ENCODE assay signal across 21 cellular contexts in the genomic region with DNA sequence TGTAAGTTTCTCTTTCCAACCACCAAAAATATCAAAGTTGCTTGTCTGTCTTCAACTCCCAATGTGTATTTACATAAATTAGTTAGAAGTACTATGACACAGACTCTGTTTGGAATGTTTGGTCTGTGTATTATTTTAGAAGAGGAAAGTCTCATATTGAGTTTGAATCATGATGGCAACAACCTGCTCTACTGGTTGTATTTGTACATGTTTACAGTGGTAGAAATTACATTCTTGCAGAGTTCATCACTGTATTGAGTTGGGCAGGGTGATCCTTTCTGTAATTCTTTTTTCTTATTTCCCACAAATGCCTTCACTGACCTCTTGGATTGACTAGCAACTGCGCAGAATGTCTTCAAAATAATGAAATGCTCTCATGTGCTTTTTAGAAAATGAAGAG.
A peak's percentile ranks its signal among the peaks of the same experiment; 100 is the strongest.
DNase-seq lines count a peak whose midpoint lies in the region; ATAC-seq and TF ChIP-seq lines count a peak whose summit lies in the region.
"Had no signal": no experiment of that assay in that cellular context is flagged by ENCODE, and none has a peak within 500 bp of the region (broad histone marks: within the 10 kb centered on the region; RNA-seq: fewer than 3 reads in every experiment).

No MANE protein-coding gene starts in this region.

- no peaks in the 10 kb centered on the region for H3K27me3 Mint-ChIP-seq in Calu3 (ENCODE audit: unreplicated experiment)
- H3K27me3 Mint-ChIP-seq in activated CD4-positive, alpha-beta memory T cell treated with anti-CD3 and anti-CD28 coated beads, Interleukin-2, amount 10 ng/mL, durations not matched to agents 7 days and 5 days: no peaks in the 10 kb centered on the region
- H3K27me3 Mint-ChIP-seq: CD4-positive, CD25-positive, alpha-beta regulatory T cell had no signal

- no peak overlapping the region for H3K18ac ChIP-seq in IMR-90 (ENCODE audit: low read depth, low read length)

- no peaks in the 10 kb centered on the region for H3K36me3 ChIP-seq in IMR-90 (ENCODE audit: control insufficient read depth, insufficient read depth, low read length)

- no peaks in the 10 kb centered on the region; the same call in 1 of the 2 replicates for H3K9me1 ChIP-seq in IMR-90 (ENCODE audit: insufficient read depth, low read length)

- dilution Hi-C loops in IMR-90 (cut with HindIII; ENCODE audit: low sequenced_read_pairs, unreplicated experiment): no loop called here

- H2BK5ac ChIP-seq in IMR-90 (ENCODE audit: low read depth, low read length, poor library complexity, severe bottlenecking): peak overlapping the region; percentile 63

- no peak overlapping the region for H2BK15ac ChIP-seq in IMR-90 (ENCODE audit: low read depth, low read length)

- H3K4me3 Mint-ChIP-seq in Calu3 (ENCODE audit: low read depth, unreplicated experiment): no peak overlapping the region
- H3K4me3 Mint-ChIP-seq in activated CD4-positive, alpha-beta memory T cell treated with anti-CD3 and anti-CD28 coated beads, Interleukin-2, amount 10 ng/mL, durations not matched to agents 7 days and 5 days: no peak overlapping the region
- H3K4me3 Mint-ChIP-seq: CD4-positive, CD25-positive, alpha-beta regulatory T cell had no signal

- no peaks in the 10 kb centered on the region for H3K79me1 ChIP-seq in IMR-90 (ENCODE audit: low read depth in 1 of 2, low read length in 2 of 2)

- H3K23ac ChIP-seq in IMR-90 (ENCODE audit: low read depth, low read length): no peak overlapping the region

- no peak overlapping the region for H2AK9ac ChIP-seq in IMR-90 (replicated peaks; ENCODE audit: low read depth, low read length, poor library complexity)

- H3K4me1 ChIP-seq in IMR-90 (ENCODE audit: control insufficient read depth, insufficient read depth, low read length): peaks cover 2% of the 10 kb centered on the region; the same call in 1 of the 2 replicates
- H3K4me1 ChIP-seq: A549 had no signal

- no peak overlapping the region for H2AK5ac ChIP-seq in IMR-90 (ENCODE audit: low read depth, low read length)

- no peak for TF ChIP-seq RAD21 in IMR-90 (IDR thresholded peaks at IDR 0.05; ENCODE audit: low read length)

- H3K9me3 Mint-ChIP-seq in Calu3 (ENCODE audit: low read depth, unreplicated experiment): no peaks in the 10 kb centered on the region
- H3K9me3 Mint-ChIP-seq in activated CD4-positive, alpha-beta memory T cell treated with anti-CD3 and anti-CD28 coated beads, Interleukin-2, amount 10 ng/mL, durations not matched to agents 7 days and 5 days: no peaks in the 10 kb centered on the region

- no peak overlapping the region for H4K91ac ChIP-seq in IMR-90 (ENCODE audit: insufficient read depth, low read depth, low read length)

- no peak overlapping the region for H3K14ac ChIP-seq in IMR-90 (replicated peaks; ENCODE audit: low read depth, low read length)

- no peaks in the 10 kb centered on the region for H3K9me3 ChIP-seq in IMR-90 (ENCODE audit: control insufficient read depth, insufficient read depth, low read length)
- H3K9me3 ChIP-seq: A549 had no signal

- POLR2A ChIA-PET in IMR-90 (lab: Charles Lee; ENCODE audit: unreplicated experiment): no interaction called here
- POLR2A ChIA-PET in activated CD4-positive, alpha-beta memory T cell treated with anti-CD3 and anti-CD28 coated beads, Interleukin-2, amount 10 ng/mL, durations not matched to agents 7 days and 5 days (lab: Charles Lee): no interaction called here

- TF ChIP-seq CTCF in Calu3 (IDR thresholded peaks at IDR 0.05; ENCODE audit: unreplicated experiment) (no peak), IMR-90 (conservative IDR thresholded peaks at IDR 0.05; ENCODE audit: low read depth, low read length) (no peak)

- no peak for TF ChIP-seq POLR2A in IMR-90 (IDR thresholded peaks at IDR 0.05; ENCODE audit: low read depth, low read length)

- H2AFZ ChIP-seq in IMR-90 (replicated peaks; ENCODE audit: low read length, poor library complexity): no peak overlapping the region

- H3K27ac ChIP-seq in IMR-90 (ENCODE audit: insufficient read depth, low read length) (no peak overlapping the region), epithelial cell of prostate (peak overlapping the region; percentile 69)
- H3K27ac ChIP-seq: A549, KMS-11 had no signal

- peak overlapping the region; percentile 42 for H3K27ac Mint-ChIP-seq in Calu3 (ENCODE audit: unreplicated experiment)
- no peak overlapping the region for H3K27ac Mint-ChIP-seq in activated CD4-positive, alpha-beta memory T cell treated with anti-CD3 and anti-CD28 coated beads, Interleukin-2, amount 10 ng/mL, durations not matched to agents 7 days and 5 days
- H3K27ac Mint-ChIP-seq: CD4-positive, CD25-positive, alpha-beta regulatory T cell had no signal

- no peak overlapping the region for H3K9ac ChIP-seq in IMR-90 (ENCODE audit: low read depth, low read length)
- H3K9ac ChIP-seq: KMS-11 had no signal

- H3K27me3 ChIP-seq in IMR-90 (ENCODE audit: control insufficient read depth, insufficient read depth, low read length): no peaks in the 10 kb centered on the region

- intact Hi-C loops in Calu3 (cut with micrococcal nuclease; ENCODE audit: unreplicated experiment): no loop called here
- intact Hi-C loops in IMR-90 (cut with micrococcal nuclease): loop anchor here (5.0 kb wide), 1 partner anchor 104 kb away; no protein-coding TSS in a partner anchor

- ATAC-seq in IMR-90 (ENCODE audit: low read depth) (peak; percentile 92), HG02973 (IDR thresholded peaks at IDR 0.05; ENCODE audit: unreplicated experiment) (no peak), HG03108 (IDR thresholded peaks at IDR 0.05; ENCODE audit: unreplicated experiment) (no peak)
- ATAC-seq: A549, HCT116, Panc1 had no signal

- H4K5ac ChIP-seq in IMR-90 (ENCODE audit: low read depth, low read length): no peak overlapping the region

- DNase-seq in Calu3 (peak; percentile 12), IMR-90 (peak; percentile 78), epithelial cell of prostate (ENCODE audit: low read depth, low spot score) (peak; percentile 81), kidney tubule cell (ENCODE audit: low spot score) (peak; percentile 55)
- no peak for DNase-seq in activated naive CD4-positive, alpha-beta T cell treated with anti-CD3 and anti-CD28 coated beads, Interleukin-2, amount 50 U/mL, for 16 hours
- no peak for DNase-seq in activated CD4-positive, alpha-beta memory T cell treated with anti-CD3 and anti-CD28 coated beads, Interleukin-2, amount 10 ng/mL, durations not matched to agents 7 days and 5 days
- DNase-seq: CD4-positive, CD25-positive, alpha-beta regulatory T cell; DND-41; NCI-H1105; NCI-H146; NCI-H2029 treated with DMSO at 0.1 percent for 48 hours; NCI-H226; NCI-H510A treated with DMSO at 0.1 percent for 48 hours; NCI-H748 treated with DMSO at 0.1 percent for 48 hours; NK-92 treated with Interleukin-12 subunit alpha and Interleukin-12 subunit beta, amount 100 ng/mL, for 24 hours had no signal

- H4K20me1 ChIP-seq in IMR-90 (ENCODE audit: insufficient read depth, low read length): no peaks in the 10 kb centered on the region

- in situ Hi-C loops in IMR-90 (cut with MboI; ENCODE audit: low sequenced_read_pairs): no loop called here

- CTCF ChIA-PET in Calu3 (lab: Charles Lee): no interaction called here
- CTCF ChIA-PET in IMR-90 (lab: Yijun Ruan, JAX): no interaction called here
- CTCF ChIA-PET in activated CD4-positive, alpha-beta memory T cell treated with anti-CD3 and anti-CD28 coated beads, Interleukin-2, amount 10 ng/mL, durations not matched to agents 7 days and 5 days (lab: Charles Lee): no interaction called here

- WGBS in IMR-90 (ENCODE audit: extremely low coverage in 2 of 2, insufficient read length in 1 of 2), 2 experiments: no CpG with 5 or more reads among the region's 1 CpG

- no peaks in the 10 kb centered on the region for H3K36me3 Mint-ChIP-seq in Calu3 (ENCODE audit: insufficient read depth, unreplicated experiment)
- no peaks in the 10 kb centered on the region for H3K36me3 Mint-ChIP-seq in activated CD4-positive, alpha-beta memory T cell treated with anti-CD3 and anti-CD28 coated beads, Interleukin-2, amount 10 ng/mL, durations not matched to agents 7 days and 5 days (ENCODE audit: low read depth)
- H3K36me3 Mint-ChIP-seq: CD4-positive, CD25-positive, alpha-beta regulatory T cell had no signal

- H3K4ac ChIP-seq in IMR-90 (ENCODE audit: low read depth, low read length): no peak overlapping the region

- no peak overlapping the region for H2BK120ac ChIP-seq in IMR-90 (ENCODE audit: low read depth, low read length)

- H3K56ac ChIP-seq in IMR-90 (ENCODE audit: extremely low read depth, insufficient read depth, low read length): no peak overlapping the region

- no peak overlapping the region for H4K8ac ChIP-seq in IMR-90 (ENCODE audit: low read depth in 2 of 2, low read length in 2 of 2)

- H2BK20ac ChIP-seq in IMR-90 (ENCODE audit: low read depth, low read length): no peak overlapping the region

- BruUV-seq in Calu3 (replicated peaks; lab: Mats Ljungman, UMichigan): no TSS peak
- BruUV-seq in IMR-90 (replicated peaks; lab: Mats Ljungman, UMichigan): no TSS peak

- no peak overlapping the region for H3K4me3 ChIP-seq in IMR-90 (ENCODE audit: insufficient read depth, low read depth, low read length)
- H3K4me3 ChIP-seq: A549 had no signal

- H3K4me1 Mint-ChIP-seq in Calu3 (ENCODE audit: low read depth, unreplicated experiment): peaks cover 10% of the 10 kb centered on the region
- no peaks in the 10 kb centered on the region for H3K4me1 Mint-ChIP-seq in activated CD4-positive, alpha-beta memory T cell treated with anti-CD3 and anti-CD28 coated beads, Interleukin-2, amount 10 ng/mL, durations not matched to agents 7 days and 5 days
- H3K4me1 Mint-ChIP-seq: CD4-positive, CD25-positive, alpha-beta regulatory T cell had no signal

- H3K4me2 ChIP-seq in IMR-90 (ENCODE audit: low read depth, low read length): peak overlapping the region; percentile 56; the same call in 1 of the 2 replicates
- H3K4me2 ChIP-seq: A549, KMS-11 had no signal

TF ChIP-seq in IMR-90, 13 proteins besides CTCF, POLR2A, EP300 and RAD21:
- TF ChIP-seq, protein P1, sequence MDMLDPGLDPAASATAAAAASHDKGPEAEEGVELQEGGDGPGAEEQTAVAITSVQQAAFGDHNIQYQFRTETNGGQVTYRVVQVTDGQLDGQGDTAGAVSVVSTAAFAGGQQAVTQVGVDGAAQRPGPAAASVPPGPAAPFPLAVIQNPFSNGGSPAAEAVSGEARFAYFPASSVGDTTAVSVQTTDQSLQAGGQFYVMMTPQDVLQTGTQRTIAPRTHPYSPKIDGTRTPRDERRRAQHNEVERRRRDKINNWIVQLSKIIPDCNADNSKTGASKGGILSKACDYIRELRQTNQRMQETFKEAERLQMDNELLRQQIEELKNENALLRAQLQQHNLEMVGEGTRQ (IDR thresholded peaks at IDR 0.05; ENCODE audit: low read depth, low read length): no peak
- TF ChIP-seq FOS (IDR thresholded peaks at IDR 0.05; ENCODE audit: low read depth, low read length) (peak; percentile 42; the same call in 1 of the 2 replicates), RCOR1 (IDR thresholded peaks at IDR 0.05; ENCODE audit: insufficient replicate concordance, low read length) (peak; percentile 37)

Comparison
In these comparisons a context has a peak if more than half of its experiments do, and no peak if none do; other contexts are left out.
1. DNase-seq: peak in Calu3 (single experiment), IMR-90 (single experiment), epithelial cell of prostate (single experiment) and kidney tubule cell (single experiment); none in activated naive CD4-positive, alpha-beta T cell treated with anti-CD3 and anti-CD28 coated beads, Interleukin-2, amount 50 U/mL, for 16 hours (single experiment) and activated CD4-positive, alpha-beta memory T cell treated with anti-CD3 and anti-CD28 coated beads, Interleukin-2, amount 10 ng/mL, durations not matched to agents 7 days and 5 days (single experiment).